ENCODE assay signal across 17 cellular contexts in genomic region chr6:132062626-132063025, GRCh38.
A peak's percentile ranks its signal among the peaks of the same experiment; 100 is the strongest.
DNase-seq lines count a peak whose midpoint lies in the region; ATAC-seq and TF ChIP-seq lines count a peak whose summit lies in the region.
"Had no signal": no experiment of that assay in that cellular context is flagged by ENCODE, and none has a peak within 500 bp of the region (broad histone marks: within the 10 kb centered on the region; RNA-seq: fewer than 3 reads in every experiment).

No MANE protein-coding gene starts in this region.

- BruUV-seq in Caco-2 (replicated peaks; lab: Mats Ljungman, UMichigan), result no TSS peak

- POLR2A ChIA-PET in Caco-2 (lab: Charles Lee), result no interaction called here

- no peak overlapping the region for H3K4me3 Mint-ChIP-seq in activated T-helper 2 cell treated with anti-CD3 and anti-CD28 coated beads, Interferon-gamma antibody, Interleukin-2, Interleukin-4, amounts not matched to agents 10 μg/mL and 5 μg/mL and 100 μg/mL, durations not matched to agents 14 hours and 24 hours and 36 hours (ENCODE audit: low read depth)
- no peak overlapping the region for H3K4me3 Mint-ChIP-seq in Caco-2 (ENCODE audit: unreplicated experiment)

- H3K27me3 ChIP-seq in right cardiac atrium (ENCODE audit: control insufficient read depth, insufficient read depth), result no peaks in the 10 kb centered on the region
- no peaks in the 10 kb centered on the region for H3K27me3 ChIP-seq in RWPE2 (ENCODE audit: insufficient read depth, poor library complexity, severe bottlenecking)
- no peaks in the 10 kb centered on the region for H3K27me3 ChIP-seq in hepatocyte
- no peaks in the 10 kb centered on the region for H3K27me3 ChIP-seq in Caco-2 (replicated peaks; ENCODE audit: control insufficient read depth, insufficient read depth, low read length)

- H3K27ac ChIP-seq in right cardiac atrium (ENCODE audit: low read length) (no peak overlapping the region), RWPE2 (ENCODE audit: poor library complexity, severe bottlenecking) (peak overlapping the region; percentile 73), hepatocyte (peak overlapping the region; percentile 55), caudate nucleus (ENCODE audit: low read depth, low read length) (no peak overlapping the region)
- H3K27ac ChIP-seq: HL-60, SK-N-MC had no signal

- H3K36me3 ChIP-seq in RWPE2 (ENCODE audit: low read depth) (no peaks in the 10 kb centered on the region), hepatocyte (replicated peaks; ENCODE audit: insufficient read depth, low read depth) (no peaks in the 10 kb centered on the region), Caco-2 (ENCODE audit: control insufficient read depth, insufficient read depth, low read length) (no peaks in the 10 kb centered on the region)

- H4K20me1 ChIP-seq in hepatocyte (ENCODE audit: insufficient read depth, poor library complexity, severe bottlenecking), result no peaks in the 10 kb centered on the region

- TF ChIP-seq CTCF in RWPE2 (IDR thresholded peaks at IDR 0.05; ENCODE audit: poor library complexity, severe bottlenecking), result no peak
- TF ChIP-seq CTCF in hepatocyte (IDR thresholded peaks at IDR 0.05; ENCODE audit: poor library complexity), result no peak
- TF ChIP-seq CTCF in Caco-2 (IDR thresholded peaks at IDR 0.05; ENCODE audit: insufficient read depth in 1 of 2, low read depth in 1 of 2, low read length in 1 of 2, severe bottlenecking in 1 of 2, unreplicated experiment in 1 of 2), result no peak

- H3K9me3 Mint-ChIP-seq in activated T-helper 2 cell treated with anti-CD3 and anti-CD28 coated beads, Interferon-gamma antibody, Interleukin-2, Interleukin-4, amounts not matched to agents 10 μg/mL and 5 μg/mL and 100 μg/mL, durations not matched to agents 14 hours and 24 hours and 36 hours, result no peaks in the 10 kb centered on the region
- H3K9me3 Mint-ChIP-seq in Caco-2 (ENCODE audit: unreplicated experiment), result peaks cover 9% of the 10 kb centered on the region

- no peaks in the 10 kb centered on the region for H3K4me1 Mint-ChIP-seq in activated T-helper 2 cell treated with anti-CD3 and anti-CD28 coated beads, Interferon-gamma antibody, Interleukin-2, Interleukin-4, amounts not matched to agents 10 μg/mL and 5 μg/mL and 100 μg/mL, durations not matched to agents 14 hours and 24 hours and 36 hours (ENCODE audit: low read depth)
- H3K4me1 Mint-ChIP-seq in Caco-2 (ENCODE audit: low read depth, unreplicated experiment), result peaks cover 6% of the 10 kb centered on the region

- intact Hi-C loops in right cardiac atrium (cut with DNase I), result loop anchor here in 1 of 4 donors (2.0 kb wide), 1 partner anchor 68 kb away; no protein-coding TSS in a partner anchor
- intact Hi-C loops in cardiac septum (cut with DNase I), result no loop called here
- intact Hi-C loops in activated T-helper 2 cell treated with anti-CD3 and anti-CD28 coated beads, Interferon-gamma antibody, Interleukin-2, Interleukin-4, amounts not matched to agents 10 μg/mL and 5 μg/mL and 100 μg/mL, durations not matched to agents 14 hours and 24 hours and 36 hours (cut with micrococcal nuclease), result no loop called here
- intact Hi-C loops in Caco-2 (cut with micrococcal nuclease; ENCODE audit: unreplicated experiment), result no loop called here

- no peaks in the 10 kb centered on the region for H3K27me3 Mint-ChIP-seq in activated T-helper 2 cell treated with anti-CD3 and anti-CD28 coated beads, Interferon-gamma antibody, Interleukin-2, Interleukin-4, amounts not matched to agents 10 μg/mL and 5 μg/mL and 100 μg/mL, durations not matched to agents 14 hours and 24 hours and 36 hours (ENCODE audit: low read depth)
- no peaks in the 10 kb centered on the region for H3K27me3 Mint-ChIP-seq in Caco-2 (ENCODE audit: insufficient read depth, unreplicated experiment)

- 48% methylated on average over 3 of the region's 3 CpGs for WGBS in right cardiac atrium
- 83% methylated on average over 3 of the region's 3 CpGs for WGBS in hepatocyte (ENCODE audit: low lambda C conversion rate, missing lambda C conversion rate)

- no peaks in the 10 kb centered on the region for H3K36me3 Mint-ChIP-seq in activated T-helper 2 cell treated with anti-CD3 and anti-CD28 coated beads, Interferon-gamma antibody, Interleukin-2, Interleukin-4, amounts not matched to agents 10 μg/mL and 5 μg/mL and 100 μg/mL, durations not matched to agents 14 hours and 24 hours and 36 hours (ENCODE audit: low read depth)
- H3K36me3 Mint-ChIP-seq in Caco-2 (ENCODE audit: insufficient read depth, unreplicated experiment), result no peaks in the 10 kb centered on the region

- peak; percentile 39 to 58 for ATAC-seq in right cardiac atrium
- no peak for ATAC-seq in RWPE2 (ENCODE audit: low read depth)
- ATAC-seq: K562 had no signal

- H3K4me2 ChIP-seq in hepatocyte, result no peak overlapping the region

- DNase-seq in right cardiac atrium, result no peak
- DNase-seq in cardiac septum (ENCODE audit: low spot score), result no peak
- no peak for DNase-seq in RWPE2 (ENCODE audit: low spot score)
- DNase-seq in hepatocyte (ENCODE audit: low spot score), result no peak
- no peak for DNase-seq in NCI-H510A treated with DMSO at 0.1 percent for 48 hours (lab: John Stamatoyannopoulos, UW)
- no peak for DNase-seq in activated T-helper 2 cell treated with anti-CD3 and anti-CD28 coated beads, Interferon-gamma antibody, Interleukin-2, Interleukin-4, amounts not matched to agents 10 μg/mL and 5 μg/mL and 100 μg/mL, durations not matched to agents 14 hours and 24 hours and 36 hours (ENCODE audit: low spot score)
- no peak for DNase-seq in Caco-2
- DNase-seq in caudate nucleus (lab: John Stamatoyannopoulos, UW), result no peak
- DNase-seq: AML-193, DMS79, GOT3, NCI-H1048, NCI-H1694, RPMI8226 had no signal

- H3K4me3 ChIP-seq in right cardiac atrium (ENCODE audit: low read length) (no peak overlapping the region), RWPE2 (ENCODE audit: severe bottlenecking) (no peak overlapping the region), hepatocyte (no peak overlapping the region), Caco-2 (ENCODE audit: low read depth, low read length) (no peak overlapping the region)
- H3K4me3 ChIP-seq: K562, SK-N-MC had no signal

- CTCF ChIA-PET in Caco-2 (lab: Charles Lee), result no interaction called here

- H3K9me2 ChIP-seq in hepatocyte (replicated peaks; ENCODE audit: insufficient read depth), result no peaks in the 10 kb centered on the region

- no peak overlapping the region for H3K27ac Mint-ChIP-seq in activated T-helper 2 cell treated with anti-CD3 and anti-CD28 coated beads, Interferon-gamma antibody, Interleukin-2, Interleukin-4, amounts not matched to agents 10 μg/mL and 5 μg/mL and 100 μg/mL, durations not matched to agents 14 hours and 24 hours and 36 hours
- no peak overlapping the region for H3K27ac Mint-ChIP-seq in Caco-2 (ENCODE audit: unreplicated experiment)

- H3K9me3 ChIP-seq in right cardiac atrium (ENCODE audit: control insufficient read depth, low read length) (no peaks in the 10 kb centered on the region), RWPE2 (ENCODE audit: severe bottlenecking) (no peaks in the 10 kb centered on the region), hepatocyte (ENCODE audit: low read depth) (no peaks in the 10 kb centered on the region), Caco-2 (no peaks in the 10 kb centered on the region)

- no peaks in the 10 kb centered on the region for H3K4me1 ChIP-seq in right cardiac atrium (ENCODE audit: control insufficient read depth, insufficient read depth, low read length)
- H3K4me1 ChIP-seq in RWPE2 (ENCODE audit: insufficient read depth, poor library complexity, severe bottlenecking), result peaks cover 42% of the 10 kb centered on the region
- H3K4me1 ChIP-seq in hepatocyte (ENCODE audit: insufficient read depth), result peaks cover 17% of the 10 kb centered on the region
- H3K4me1 ChIP-seq in Caco-2, result peaks cover 16% of the 10 kb centered on the region; the same call in 1 of the 2 replicates

- no peaks in the 10 kb centered on the region for H3K79me2 ChIP-seq in hepatocyte

- no peak overlapping the region for H2AFZ ChIP-seq in hepatocyte

Comparison
In these comparisons a context has a peak if more than half of its experiments do, and no peak if none do; other contexts are left out.
1. H3K27ac ChIP-seq: peak in RWPE2 (single experiment) and hepatocyte (single experiment); none in right cardiac atrium (single experiment) and caudate nucleus (single experiment).